Comparison of ENCODE assay signal across 8 cellular contexts in the genomic region with DNA sequence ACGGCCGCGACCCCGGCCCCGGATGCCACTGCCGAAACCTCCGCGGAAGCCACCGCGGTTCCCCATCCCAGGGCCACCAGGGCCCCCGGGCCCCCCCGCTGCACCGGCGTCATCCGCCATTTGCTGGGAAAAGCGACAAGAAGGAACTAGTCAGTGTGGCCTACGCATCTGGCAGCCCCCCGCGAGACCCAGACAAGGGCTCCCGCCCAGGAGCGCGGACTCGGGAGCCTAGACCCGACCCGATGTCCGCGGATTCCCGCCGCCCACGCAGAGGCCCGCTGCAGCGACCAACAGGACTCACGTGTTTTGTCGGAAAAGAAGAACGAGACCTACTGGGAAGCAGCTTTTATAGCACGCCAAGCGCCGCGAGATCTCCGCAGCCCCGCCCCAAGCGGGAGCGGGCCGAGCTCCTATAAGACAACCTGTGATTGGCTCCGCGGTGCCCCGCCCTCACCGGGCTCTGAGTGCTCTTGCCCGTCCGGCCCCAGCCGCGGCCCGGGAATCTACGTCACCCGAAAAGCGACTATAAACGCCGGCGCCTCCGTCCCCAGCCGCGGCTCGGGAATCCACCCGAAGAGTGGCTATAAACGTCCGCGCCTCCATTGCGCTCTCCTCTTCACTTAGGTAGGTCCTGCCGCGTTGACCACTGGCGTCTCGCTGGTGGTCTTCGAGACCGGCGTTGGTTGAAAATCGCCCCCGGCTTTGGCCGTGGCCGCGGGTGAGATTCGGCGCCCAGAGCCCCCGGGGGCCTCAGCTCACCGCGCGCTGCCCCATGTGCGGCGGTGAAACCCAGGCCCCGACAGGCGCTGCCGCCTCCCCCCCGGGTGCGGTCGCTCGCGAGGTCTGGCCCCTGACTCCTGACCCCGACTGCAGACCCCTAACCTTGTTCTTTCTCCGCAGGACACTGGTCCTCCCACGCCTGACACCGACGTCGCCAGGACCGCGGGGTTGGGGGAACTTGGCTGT. TPM values are rescaled to one million over a fixed set of nuclear protein-coding genes. Genes with fewer than 3 reads are reported as not detected.
DNase-seq lines count a peak whose midpoint lies in the region; ATAC-seq and TF ChIP-seq lines count a peak whose summit lies in the region.

Gene RPS2, minus strand, starts transcription at position 321 of the 966 bp plus-strand sequence. Its CDS starts 201 bp downstream, at position 120.

- H2BK12ac ChIP-seq in trophoblast cell (ENCODE audit: low read length), result no peak within 1 kb of the TSS

- peak; percentile 99 for TF ChIP-seq POLR2A in transverse colon (IDR thresholded peaks at IDR 0.05)

- H2BK5ac ChIP-seq in trophoblast cell (ENCODE audit: low read depth, low read length, poor library complexity), result peak within 1 kb of the TSS; percentile 80

- H3K27ac ChIP-seq in trophoblast cell (ENCODE audit: low read depth, low read length) (peak within 1 kb of the TSS; percentile 80), transverse colon (peak within 1 kb of the TSS; percentile 96 to 99 (median 98))

- TF ChIP-seq CTCF in GM12865 (IDR thresholded peaks at IDR 0.05; ENCODE audit: insufficient read depth, low read depth, low read length, missing control alignments) (no peak), transverse colon (IDR thresholded peaks at IDR 0.05) (peak in 1 of 5 experiments; percentile 11)

- H3K79me1 ChIP-seq in trophoblast cell (ENCODE audit: low read length), result peaks cover 8% of the 10 kb centered on the region

- H3K4me3 ChIP-seq in GM12865 (ENCODE audit: low read depth, low read length) (peak within 1 kb of the TSS; percentile 88), adipocyte (ENCODE audit: low read length) (peak within 1 kb of the TSS; percentile 90), trophoblast cell (ENCODE audit: low read depth, low read length) (peak within 1 kb of the TSS; percentile 97), transverse colon (peak within 1 kb of the TSS; percentile 84 to 99 (median 90))

- intact Hi-C loops in Right ventricle myocardium superior (cut with DNase I), result no loop called here
- intact Hi-C loops in transverse colon (cut with DNase I; ENCODE audit: low total_unique reads), result no loop called here

- peak within 1 kb of the TSS; percentile 73 for H2AK5ac ChIP-seq in trophoblast cell (ENCODE audit: low read length)

- in situ Hi-C loops in transverse colon (cut with MboI; ENCODE audit: low pct_ligation_motif_present in 1 of 4, low pct_unique_long_range_greater_than_20kb in 1 of 4, low sequenced_read_pairs in 3 of 4), result no loop called here

- H3K9me3 ChIP-seq in adipocyte (ENCODE audit: control insufficient read depth, low read length), result no peaks in the 10 kb centered on the region
- no peaks in the 10 kb centered on the region for H3K9me3 ChIP-seq in trophoblast cell (ENCODE audit: insufficient read depth, low read depth, low read length)
- H3K9me3 ChIP-seq in transverse colon, result no peaks in the 10 kb centered on the region

- H3K27me3 ChIP-seq in adipocyte (replicated peaks; ENCODE audit: control insufficient read depth, insufficient read depth, low read length) (no peaks in the 10 kb centered on the region), trophoblast cell (ENCODE audit: insufficient read depth, low read length) (no peaks in the 10 kb centered on the region), transverse colon (no peaks in the 10 kb centered on the region)

- H3K4me1 ChIP-seq in adipocyte (ENCODE audit: control insufficient read depth, insufficient read depth, low read length) (peaks cover 31% of the 10 kb centered on the region), trophoblast cell (ENCODE audit: control insufficient read depth in 1 of 2, insufficient read depth in 2 of 2, low read length in 2 of 2) (peaks cover 6 to 13% of the 10 kb centered on the region in 2 experiments), transverse colon (peaks cover 8 to 43% (median 35%) of the 10 kb centered on the region in 4 donors)

- H3K14ac ChIP-seq in trophoblast cell (ENCODE audit: low read length), result peak within 1 kb of the TSS; percentile 90

- peaks cover 31% of the 10 kb centered on the region for H3K36me3 ChIP-seq in adipocyte (ENCODE audit: control insufficient read depth, insufficient read depth, low read length, severe bottlenecking)
- peaks cover 23 to 28% of the 10 kb centered on the region in 2 experiments for H3K36me3 ChIP-seq in trophoblast cell (ENCODE audit: control insufficient read depth in 1 of 2, insufficient read depth in 2 of 2, low read length in 2 of 2)
- H3K36me3 ChIP-seq in transverse colon, result peaks cover 0 to 16% (median 6%) of the 10 kb centered on the region in 4 donors

- WGBS in trophoblast cell (ENCODE audit: extremely low coverage, insufficient coverage, insufficient read length), result no CpG with 5 or more reads among the region's 104 CpGs
- 0% methylated on average over 42 of the region's 104 CpGs; no CpG with 5 or more reads in 1 of the 2 donors for WGBS in transverse colon (ENCODE audit: low coverage in 1 of 2), 2 donors

- TF ChIP-seq EP300 in transverse colon (IDR thresholded peaks at IDR 0.05; ENCODE audit: low read depth), result no peak

- H4K12ac ChIP-seq in trophoblast cell (ENCODE audit: low read depth, low read length), result peak within 1 kb of the TSS; percentile 52

- peak within 1 kb of the TSS; percentile 53 for H2BK120ac ChIP-seq in trophoblast cell (ENCODE audit: insufficient read depth, low read length, poor library complexity)

- peak; percentile 89 for ATAC-seq in HG02798 (IDR thresholded peaks at IDR 0.05; ENCODE audit: poor library complexity, unreplicated experiment)
- peak; percentile 97 for ATAC-seq in Right ventricle myocardium superior (ENCODE audit: poor library complexity)

- H3K4me2 ChIP-seq in trophoblast cell (ENCODE audit: low read length), result peak within 1 kb of the TSS; percentile 94

- H3K23ac ChIP-seq in trophoblast cell (ENCODE audit: low read length), result no peak within 1 kb of the TSS

- H2AFZ ChIP-seq in trophoblast cell (ENCODE audit: insufficient read depth, low read length, poor library complexity), result peak within 1 kb of the TSS; percentile 28

- H4K91ac ChIP-seq in trophoblast cell (ENCODE audit: low read depth, low read length), result peak within 1 kb of the TSS; percentile 93

- DNase-seq in GM12865 (ENCODE audit: low read depth) (peak; percentile 99), NCI-H1436 (lab: John Stamatoyannopoulos, UW) (peak; percentile 97), T follicular helper cell (ENCODE audit: low read depth) (peak; percentile 99), adipocyte (ENCODE audit: low read depth) (peak; percentile 99), Right ventricle myocardium superior (peak; percentile 100), trophoblast cell (peak; percentile 99 to 100), transverse colon (peak; percentile 99)

- H3K9ac ChIP-seq in adipocyte (ENCODE audit: low read length), result peak within 1 kb of the TSS; percentile 99
- peak within 1 kb of the TSS; percentile 100 for H3K9ac ChIP-seq in trophoblast cell (ENCODE audit: low read length)

- peak within 1 kb of the TSS; percentile 98 for H3K18ac ChIP-seq in trophoblast cell (ENCODE audit: low read length)

- peak within 1 kb of the TSS; percentile 95 for H4K8ac ChIP-seq in trophoblast cell (ENCODE audit: low read depth, low read length)

- H3K4ac ChIP-seq in trophoblast cell (ENCODE audit: low read depth, low read length), result peak within 1 kb of the TSS; percentile 90

- peaks cover 21% of the 10 kb centered on the region for H3K79me2 ChIP-seq in trophoblast cell (ENCODE audit: control insufficient read depth, insufficient read depth, low read length, poor library complexity)

RNA-seq across cellular contexts. Expression of gene RPS2, which starts in this region (rescaled TPM):
- total RNA-seq in Right ventricle myocardium superior (770 TPM), transverse colon (1,000 to 10,000 TPM in 3 of 4 donors, 100 to 1,000 TPM in 1; 896 to 2,085 (median 1,613) TPM)
- polyA plus RNA-seq in trophoblast cell (2013), result 3,853 and 3,910 TPM in 2 replicates

Comparison
In these comparisons a context has a peak if more than half of its experiments do, and no peak if none do; other contexts are left out.
1. Peak in every context shown above with its lines: DNase-seq, ATAC-seq, H3K4me3 ChIP-seq and H3K27ac ChIP-seq.